In genomic region chr3:148075829-148076716, GRCh38 we compare ENCODE assay signal across 7 cellular contexts.
A peak's percentile ranks its signal among the peaks of the same experiment; 100 is the strongest.
DNase-seq lines count a peak whose midpoint lies in the region; ATAC-seq and TF ChIP-seq lines count a peak whose summit lies in the region.

No MANE protein-coding gene starts in this region.

- CTCF ChIA-PET in activated naive CD4-positive, alpha-beta T cell treated with anti-CD3 and anti-CD28 coated beads for 36 hours (lab: Charles Lee): no interaction called here

- H3K27ac Mint-ChIP-seq in activated naive CD4-positive, alpha-beta T cell treated with anti-CD3 and anti-CD28 coated beads for 36 hours: no peak overlapping the region

- DNase-seq in NCI-H1105 treated with DMSO at 0.1 percent for 48 hours (lab: John Stamatoyannopoulos, UW): peak; percentile 62
- DNase-seq in astrocyte of the hippocampus (ENCODE audit: low read depth, low spot score): peak; percentile 77
- DNase-seq in left kidney (ENCODE audit: low read depth, low spot score): peak; percentile 67
- DNase-seq in activated naive CD4-positive, alpha-beta T cell treated with anti-CD3 and anti-CD28 coated beads for 36 hours: no peak

- intact Hi-C loops in activated naive CD4-positive, alpha-beta T cell treated with anti-CD3 and anti-CD28 coated beads for 36 hours (cut with micrococcal nuclease): loop anchor here (5.0 to 10.0 kb wide), 3 partner anchors 869 to 1484 kb away; no protein-coding TSS in a partner anchor

- H3K4me1 Mint-ChIP-seq in activated naive CD4-positive, alpha-beta T cell treated with anti-CD3 and anti-CD28 coated beads for 36 hours (ENCODE audit: low read depth): no peaks in the 10 kb centered on the region

- ATAC-seq in HG03095 (IDR thresholded peaks at IDR 0.05; ENCODE audit: unreplicated experiment) (no peak), HG02678 (IDR thresholded peaks at IDR 0.05; ENCODE audit: unreplicated experiment) (no peak)

- H3K9me3 Mint-ChIP-seq in activated naive CD4-positive, alpha-beta T cell treated with anti-CD3 and anti-CD28 coated beads for 36 hours: no peaks in the 10 kb centered on the region

- H3K4me3 Mint-ChIP-seq in activated naive CD4-positive, alpha-beta T cell treated with anti-CD3 and anti-CD28 coated beads for 36 hours: no peak overlapping the region

- H3K36me3 Mint-ChIP-seq in activated naive CD4-positive, alpha-beta T cell treated with anti-CD3 and anti-CD28 coated beads for 36 hours (ENCODE audit: low read depth): no peaks in the 10 kb centered on the region

- peak; percentile 53 for TF ChIP-seq CTCF in GM12872 (IDR thresholded peaks at IDR 0.05; ENCODE audit: insufficient read depth, low read depth, low read length)

- H3K27me3 Mint-ChIP-seq in activated naive CD4-positive, alpha-beta T cell treated with anti-CD3 and anti-CD28 coated beads for 36 hours (ENCODE audit: low read depth): no peaks in the 10 kb centered on the region
